In the genomic region with DNA sequence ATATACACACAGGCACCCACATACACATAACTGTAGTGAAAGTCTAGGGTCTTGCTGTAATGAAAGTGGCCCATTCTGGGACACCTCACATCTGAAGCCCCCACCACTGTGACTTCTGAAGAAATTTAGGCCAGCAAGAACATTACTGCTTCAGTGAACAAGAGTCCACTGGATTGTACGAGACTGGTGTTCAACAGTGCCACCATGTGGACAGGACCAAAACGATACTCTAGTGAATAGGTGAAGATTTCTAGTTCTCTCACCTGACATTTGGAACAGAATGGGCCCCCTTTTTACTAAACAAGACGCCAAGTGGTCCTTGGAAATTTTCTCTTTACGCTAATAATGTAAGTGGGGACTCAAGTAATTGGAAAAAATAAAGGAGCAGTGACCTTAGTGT, we compare ENCODE assay signal across 9 cellular contexts.
DNase-seq lines count a peak whose midpoint lies in the region; ATAC-seq, FAIRE-seq and TF ChIP-seq lines count a peak whose summit lies in the region.
"Had no signal": no experiment of that assay in that cellular context is flagged by ENCODE, and none has a peak within 500 bp of the region (broad histone marks: within the 10 kb centered on the region; RNA-seq: fewer than 3 reads in every experiment).

No MANE protein-coding gene starts in this region.

- dilution Hi-C loops in endothelial cell of umbilical vein (cut with MboI; ENCODE audit: extremely low pct_ligation_motif_present, low sequenced_read_pairs) = no loop called here

- no peak overlapping the region for H3K27ac ChIP-seq in cardiac muscle cell
- H3K27ac ChIP-seq in endothelial cell of umbilical vein (ENCODE audit: insufficient read depth, low read depth, low read length) = no peak overlapping the region
- H3K27ac ChIP-seq in testis = no peak overlapping the region
- H3K27ac ChIP-seq in esophagus squamous epithelium = no peak overlapping the region

- H3K4me1 ChIP-seq in cardiac muscle cell (ENCODE audit: low read depth) = no peaks in the 10 kb centered on the region
- no peaks in the 10 kb centered on the region for H3K4me1 ChIP-seq in endothelial cell of umbilical vein (ENCODE audit: control insufficient read depth, extremely low read depth, insufficient read depth, low read length)
- no peaks in the 10 kb centered on the region for H3K4me1 ChIP-seq in testis
- no peaks in the 10 kb centered on the region for H3K4me1 ChIP-seq in esophagus squamous epithelium

- TF ChIP-seq CTCF in cardiac muscle cell (IDR thresholded peaks at IDR 0.05; ENCODE audit: low read depth, low read length) (peak; percentile 37), endothelial cell of umbilical vein (IDR thresholded peaks at IDR 0.05; ENCODE audit: extremely low read depth in 1 of 2, insufficient read depth in 1 of 2, low read depth in 1 of 2, low read length in 2 of 2) (peak in 1 of 2 donors; percentile 29), testis (IDR thresholded peaks at IDR 0.05) (no peak), esophagus squamous epithelium (IDR thresholded peaks at IDR 0.05) (peak in 2 of 6 experiments; percentile 4 to 56)

- H3K9me3 ChIP-seq in cardiac muscle cell (ENCODE audit: low read depth) (no peaks in the 10 kb centered on the region), endothelial cell of umbilical vein (replicated peaks; ENCODE audit: control insufficient read depth, insufficient read depth, low read length) (no peaks in the 10 kb centered on the region), testis (no peaks in the 10 kb centered on the region), esophagus squamous epithelium (peaks cover 0 to 30% (median 16%) of the 10 kb centered on the region in 3 donors)

- FAIRE-seq in endothelial cell of umbilical vein (lab: Jason Lieb, UNC) = no peak
- FAIRE-seq: islet of Langerhans had no signal

- CTCF ChIA-PET in endothelial cell of umbilical vein (lab: Charles Lee) = interaction anchor here (0.8 kb wide), 1 partner anchor 372 kb away, joined by 7 read pairs; no protein-coding TSS in a partner anchor

- H3K9ac ChIP-seq in endothelial cell of umbilical vein (replicated peaks; ENCODE audit: extremely low read depth, insufficient read depth, low read length) = no peak overlapping the region

- H3K4me2 ChIP-seq in endothelial cell of umbilical vein (ENCODE audit: insufficient read depth, low read length) = no peak overlapping the region

- no peaks in the 10 kb centered on the region for H3K79me2 ChIP-seq in endothelial cell of umbilical vein (ENCODE audit: control insufficient read depth, insufficient read depth, low read length)

- H2AFZ ChIP-seq in endothelial cell of umbilical vein (ENCODE audit: low read depth, low read length) = no peak overlapping the region

- 77 to 91% methylated on average over 4 of the region's 4 CpGs for WGBS in testis, 2 donors
- 50 to 65% methylated on average over 4 of the region's 4 CpGs for WGBS in esophagus squamous epithelium, 2 donors

- H3K36me3 ChIP-seq in cardiac muscle cell (no peaks in the 10 kb centered on the region), endothelial cell of umbilical vein (ENCODE audit: control insufficient read depth in 2 of 2, extremely low read depth in 1 of 2, insufficient read depth in 2 of 2, low read length in 2 of 2) (no peaks in the 10 kb centered on the region), testis (ENCODE audit: low read depth, missing control alignments) (no peaks in the 10 kb centered on the region), esophagus squamous epithelium (no peaks in the 10 kb centered on the region)

- TF ChIP-seq POLR2A in endothelial cell of umbilical vein (IDR thresholded peaks at IDR 0.05; ENCODE audit: low read depth, low read length) (no peak), testis (IDR thresholded peaks at IDR 0.05) (no peak), esophagus squamous epithelium (IDR thresholded peaks at IDR 0.05) (no peak)

- H3K4me3 ChIP-seq in cardiac muscle cell (no peak overlapping the region), endothelial cell of umbilical vein (replicated peaks in 1 of 3; ENCODE audit: insufficient read depth in 1 of 3, low read depth in 1 of 3, low read length in 3 of 3) (no peak overlapping the region), testis (no peak overlapping the region), esophagus squamous epithelium (no peak overlapping the region)

- no peaks in the 10 kb centered on the region for H3K9me1 ChIP-seq in endothelial cell of umbilical vein (replicated peaks; ENCODE audit: control insufficient read depth, extremely low read depth, insufficient read depth, low read length)

- intact Hi-C loops in Right ventricle myocardium inferior (cut with DNase I) = no loop called here
- intact Hi-C loops in endothelial cell of umbilical vein (cut with micrococcal nuclease) = loop anchor here (2.0 to 5.0 kb wide), 2 partner anchors 265 to 371 kb away; no protein-coding TSS in a partner anchor
- intact Hi-C loops in testis (cut with DNase I; ENCODE audit: low total_unique reads) = no loop called here
- intact Hi-C loops in esophagus squamous epithelium (cut with DNase I) = no loop called here

- DNase-seq in cardiac muscle cell (ENCODE audit: low read depth in 1 of 2, low spot score in 1 of 2) (peak in 1 of 2 donors; percentile 29), Right ventricle myocardium inferior (ENCODE audit: missing footprints) (no peak), NAMALWA (ENCODE audit: low spot score) (peak; percentile 60), endothelial cell of umbilical vein (ENCODE audit: low read depth, low spot score) (peak; percentile 11), testis (peak; percentile 27), hippocampal formation (lab: John Stamatoyannopoulos, UW) (no peak), esophagus squamous epithelium (lab: John Stamatoyannopoulos, UW) (no peak)

- POLR2A ChIA-PET in endothelial cell of umbilical vein (lab: Charles Lee) = no interaction called here

- BruUV-seq in endothelial cell of umbilical vein (replicated peaks; lab: Mats Ljungman, UMichigan) = no TSS peak

- H4K20me1 ChIP-seq in endothelial cell of umbilical vein (replicated peaks; ENCODE audit: control insufficient read depth, extremely low read depth, insufficient read depth, low read length) = no peaks in the 10 kb centered on the region

- H3K27me3 ChIP-seq in cardiac muscle cell (no peaks in the 10 kb centered on the region), endothelial cell of umbilical vein (ENCODE audit: control insufficient read depth in 2 of 2, insufficient read depth in 2 of 2, low read length in 2 of 2) (no peaks in the 10 kb centered on the region), testis (no peaks in the 10 kb centered on the region), esophagus squamous epithelium (no peaks in the 10 kb centered on the region)

- ATAC-seq in Right ventricle myocardium inferior = no peak
- no peak for ATAC-seq in HG03565 (IDR thresholded peaks at IDR 0.05; ENCODE audit: unreplicated experiment)

TF ChIP-seq in endothelial cell of umbilical vein, 7 proteins besides CTCF, POLR2A, EP300 and RAD21:
- TF ChIP-seq MYC (IDR thresholded peaks at IDR 0.05; ENCODE audit: low read depth, low read length) = no peak
- TF ChIP-seq POLR2AphosphoS5 (IDR thresholded peaks at IDR 0.05; ENCODE audit: insufficient read depth, low read depth, low read length) = no peak
- TF ChIP-seq EZH2 (IDR thresholded peaks at IDR 0.05; ENCODE audit: borderline replicate concordance, low read depth, low read length, severe bottlenecking) = no peak
- no peak for TF ChIP-seq JUN (IDR thresholded peaks at IDR 0.05; ENCODE audit: borderline replicate concordance, insufficient read depth, insufficient read length, low read depth)
- TF ChIP-seq, protein P1, sequence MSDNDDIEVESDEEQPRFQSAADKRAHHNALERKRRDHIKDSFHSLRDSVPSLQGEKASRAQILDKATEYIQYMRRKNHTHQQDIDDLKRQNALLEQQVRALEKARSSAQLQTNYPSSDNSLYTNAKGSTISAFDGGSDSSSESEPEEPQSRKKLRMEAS (IDR thresholded peaks at IDR 0.05; ENCODE audit: insufficient read depth, insufficient read length) = no peak

Comparison
In these comparisons a context has a peak if more than half of its experiments do, and no peak if none do; other contexts are left out.
1. DNase-seq: peak in NAMALWA (single experiment), endothelial cell of umbilical vein (single experiment) and testis (single experiment); none in Right ventricle myocardium inferior (single experiment), hippocampal formation (0 of 2) and esophagus squamous epithelium (single experiment).